Comparison of ENCODE assay signal across 20 cellular contexts in the genomic region with DNA sequence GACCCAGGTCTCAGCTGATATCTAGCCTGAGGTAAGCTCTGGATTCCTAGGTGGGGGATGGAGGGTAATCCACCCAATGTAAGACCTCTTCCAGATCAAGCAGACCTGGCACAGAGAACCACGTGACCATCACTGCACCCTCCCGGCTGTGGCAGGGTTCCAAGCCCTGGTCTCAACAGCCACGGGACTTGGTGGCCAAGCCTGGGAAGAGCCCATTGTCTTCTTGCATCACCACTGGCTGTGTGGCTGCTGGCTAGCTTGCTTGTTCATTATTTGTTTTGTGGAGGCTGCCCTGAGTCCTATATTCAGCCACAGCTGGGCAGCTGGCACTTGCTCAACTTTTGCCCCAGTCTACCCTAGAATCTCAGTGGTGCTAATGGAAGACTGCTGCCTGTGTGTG. TPM values are rescaled to one million over a fixed set of nuclear protein-coding genes. Genes with fewer than 3 reads are reported as not detected.
DNase-seq lines count a peak whose midpoint lies in the region; ATAC-seq lines count a peak whose summit lies in the region.
"Had no signal": no experiment of that assay in that cellular context is flagged by ENCODE, and none has a peak within 500 bp of the region (broad histone marks: within the 10 kb centered on the region; RNA-seq: fewer than 3 reads in every experiment).

No MANE protein-coding gene starts in this region.

- H2BK120ac ChIP-seq in trophoblast cell (ENCODE audit: insufficient read depth, low read length, poor library complexity) = no peak overlapping the region

- intact Hi-C loops in left cardiac atrium (cut with DNase I) = no loop called here

- H2BK5ac ChIP-seq in trophoblast cell (ENCODE audit: low read depth, low read length, poor library complexity) = no peak overlapping the region

- peaks cover 10% of the 10 kb centered on the region for H3K27me3 Mint-ChIP-seq in activated CD8-positive, alpha-beta T cell treated with anti-CD3 and anti-CD28 coated beads, Interleukin-2, amount 10 ng/mL, durations not matched to agents 7 days and 5 days (ENCODE audit: low read depth)

- peak; percentile 94 for DNase-seq in DMS153 treated with DMSO at 0.1 percent for 48 hours (lab: John Stamatoyannopoulos, UW; ENCODE audit: unreplicated experiment)
- DNase-seq in NCI-H2107 treated with DMSO at 0.1 percent for 48 hours (lab: John Stamatoyannopoulos, UW; ENCODE audit: unreplicated experiment) = peak; percentile 88
- peak in 59 of 61 donors; percentile 39 to 94 (median 81) for DNase-seq in caudate nucleus (lab: John Stamatoyannopoulos, UW)
- DNase-seq in trophoblast cell = no peak
- no peak for DNase-seq in activated CD8-positive, alpha-beta T cell treated with anti-CD3 and anti-CD28 coated beads, Interleukin-2, amount 10 ng/mL, durations not matched to agents 7 days and 5 days
- DNase-seq in activated T-cell treated with anti-CD3 and anti-CD28 coated beads, Interleukin-2, amount 50 U/mL, for 48 hours = no peak
- no peak for DNase-seq in left cardiac atrium
- DNase-seq: activated naive CD8-positive, alpha-beta T cell treated with anti-CD3 and anti-CD28 coated beads, Interleukin-2, amount 50 U/mL, for 24 hours; CD8-positive, alpha-beta T cell; effector CD4-positive, alpha-beta T cell; EL; NCI-H2227 treated with DMSO at 0.1 percent for 48 hours; Right ventricle myocardium superior had no signal

- POLR2A ChIA-PET in activated CD8-positive, alpha-beta T cell treated with anti-CD3 and anti-CD28 coated beads, Interleukin-2, amount 10 ng/mL, durations not matched to agents 7 days and 5 days (lab: Charles Lee) = no interaction called here

- no peak overlapping the region for H3K27ac Mint-ChIP-seq in activated CD8-positive, alpha-beta T cell treated with anti-CD3 and anti-CD28 coated beads, Interleukin-2, amount 10 ng/mL, durations not matched to agents 7 days and 5 days
- H3K27ac Mint-ChIP-seq: activated naive CD8-positive, alpha-beta T cell treated with anti-CD3 and anti-CD28 coated beads, Interleukin-2, amount 50 U/mL, for 24 hours; activated T-helper 17 cell treated with anti-CD3 and anti-CD28 coated beads, Interleukin-2, amount 50 U/mL, for 72 hours; CD8-positive, alpha-beta T cell; memory B cell; stimulated activated naive CD8-positive, alpha-beta T cell treated with anti-CD3 and anti-CD28 coated beads, Interleukin-15, Interleukin-2, amounts not matched to agents 100 ng/mL and 50 ng/mL, for 24 hours; T-helper 1 cell treated with Interleukin-12 subunit alpha and Interleukin-12 subunit beta and Interleukin-4 antibody, amounts not matched to agents 30 μg/mL and 1 μg/mL, for 36 hours had no signal

- H3K9me3 Mint-ChIP-seq in activated CD8-positive, alpha-beta T cell treated with anti-CD3 and anti-CD28 coated beads, Interleukin-2, amount 10 ng/mL, durations not matched to agents 7 days and 5 days (ENCODE audit: insufficient read depth) = no peaks in the 10 kb centered on the region
- H3K9me3 Mint-ChIP-seq: activated naive CD8-positive, alpha-beta T cell treated with anti-CD3 and anti-CD28 coated beads, Interleukin-2, amount 50 U/mL, for 24 hours; activated T-helper 17 cell treated with anti-CD3 and anti-CD28 coated beads, Interleukin-2, amount 50 U/mL, for 72 hours; CD8-positive, alpha-beta T cell; stimulated activated naive CD8-positive, alpha-beta T cell treated with anti-CD3 and anti-CD28 coated beads, Interleukin-15, Interleukin-2, amounts not matched to agents 100 ng/mL and 50 ng/mL, for 24 hours; T-helper 1 cell treated with Interleukin-12 subunit alpha and Interleukin-12 subunit beta and Interleukin-4 antibody, amounts not matched to agents 30 μg/mL and 1 μg/mL, for 36 hours had no signal

- no peak for ATAC-seq in activated CD8-positive, alpha-beta T cell treated with anti-CD3 and anti-CD28 coated beads, Interleukin-2, amount 10 ng/mL, durations not matched to agents 7 days and 5 days
- ATAC-seq in HG03521 (IDR thresholded peaks at IDR 0.05; ENCODE audit: unreplicated experiment) = no peak
- ATAC-seq in left cardiac atrium = no peak
- ATAC-seq: activated naive CD8-positive, alpha-beta T cell treated with anti-CD3 and anti-CD28 coated beads, Interleukin-2, amount 50 U/mL, for 24 hours; activated T-helper 17 cell treated with anti-CD3 and anti-CD28 coated beads, Interleukin-2, amount 50 U/mL, for 72 hours; CD8-positive, alpha-beta T cell had no signal

- H2AK5ac ChIP-seq in trophoblast cell (ENCODE audit: low read length) = no peak overlapping the region

- H3K9me3 ChIP-seq in trophoblast cell (ENCODE audit: insufficient read depth, low read depth, low read length) = peaks cover 2% of the 10 kb centered on the region
- H3K9me3 ChIP-seq: esophagus muscularis mucosa had no signal

- H3K36me3 Mint-ChIP-seq in activated CD8-positive, alpha-beta T cell treated with anti-CD3 and anti-CD28 coated beads, Interleukin-2, amount 10 ng/mL, durations not matched to agents 7 days and 5 days (ENCODE audit: low read depth) = no peaks in the 10 kb centered on the region
- H3K36me3 Mint-ChIP-seq: CD8-positive, alpha-beta T cell; memory B cell had no signal

- H4K91ac ChIP-seq in trophoblast cell (ENCODE audit: low read depth, low read length) = no peak overlapping the region

- no peak overlapping the region for H3K4ac ChIP-seq in trophoblast cell (ENCODE audit: low read depth, low read length)

- H3K4me1 ChIP-seq in trophoblast cell (ENCODE audit: control insufficient read depth in 1 of 2, insufficient read depth in 2 of 2, low read length in 2 of 2) = peaks cover 3 to 13% of the 10 kb centered on the region in 2 experiments

- no peak overlapping the region for H3K4me2 ChIP-seq in trophoblast cell (ENCODE audit: low read length)

- no peak overlapping the region for H2AFZ ChIP-seq in trophoblast cell (ENCODE audit: insufficient read depth, low read length, poor library complexity)

- H2BK12ac ChIP-seq in trophoblast cell (ENCODE audit: low read length) = no peak overlapping the region

- no CpG with 5 or more reads among the region's 3 CpGs for WGBS in trophoblast cell (ENCODE audit: extremely low coverage, insufficient coverage, insufficient read length)

- H3K23ac ChIP-seq in trophoblast cell (ENCODE audit: low read length) = no peak overlapping the region

- H3K27me3 ChIP-seq in trophoblast cell (ENCODE audit: insufficient read depth, low read length) = no peaks in the 10 kb centered on the region
- H3K27me3 ChIP-seq: esophagus muscularis mucosa had no signal

- H3K79me2 ChIP-seq in trophoblast cell (ENCODE audit: control insufficient read depth, insufficient read depth, low read length, poor library complexity) = no peaks in the 10 kb centered on the region

- H3K79me1 ChIP-seq in trophoblast cell (ENCODE audit: low read length) = no peaks in the 10 kb centered on the region

- no peak overlapping the region for H3K14ac ChIP-seq in trophoblast cell (ENCODE audit: low read length)

- no peak overlapping the region for H3K4me3 Mint-ChIP-seq in activated CD8-positive, alpha-beta T cell treated with anti-CD3 and anti-CD28 coated beads, Interleukin-2, amount 10 ng/mL, durations not matched to agents 7 days and 5 days
- H3K4me3 Mint-ChIP-seq: activated naive CD8-positive, alpha-beta T cell treated with anti-CD3 and anti-CD28 coated beads, Interleukin-2, amount 50 U/mL, for 24 hours; activated T-helper 17 cell treated with anti-CD3 and anti-CD28 coated beads, Interleukin-2, amount 50 U/mL, for 72 hours; CD8-positive, alpha-beta T cell; memory B cell; stimulated activated naive CD8-positive, alpha-beta T cell treated with anti-CD3 and anti-CD28 coated beads, Interleukin-15, Interleukin-2, amounts not matched to agents 100 ng/mL and 50 ng/mL, for 24 hours; T-helper 1 cell treated with Interleukin-12 subunit alpha and Interleukin-12 subunit beta and Interleukin-4 antibody, amounts not matched to agents 30 μg/mL and 1 μg/mL, for 36 hours had no signal

- H3K4me1 Mint-ChIP-seq in activated CD8-positive, alpha-beta T cell treated with anti-CD3 and anti-CD28 coated beads, Interleukin-2, amount 10 ng/mL, durations not matched to agents 7 days and 5 days (ENCODE audit: low read depth) = no peaks in the 10 kb centered on the region
- H3K4me1 Mint-ChIP-seq: activated naive CD8-positive, alpha-beta T cell treated with anti-CD3 and anti-CD28 coated beads, Interleukin-2, amount 50 U/mL, for 24 hours; activated T-helper 17 cell treated with anti-CD3 and anti-CD28 coated beads, Interleukin-2, amount 50 U/mL, for 72 hours had no signal

- peak overlapping the region; percentile 10 for H3K4me3 ChIP-seq in trophoblast cell (ENCODE audit: low read depth, low read length)
- H3K4me3 ChIP-seq: esophagus muscularis mucosa had no signal

- H3K18ac ChIP-seq in trophoblast cell (ENCODE audit: low read length) = no peak overlapping the region

- CTCF ChIA-PET in activated CD8-positive, alpha-beta T cell treated with anti-CD3 and anti-CD28 coated beads, Interleukin-2, amount 10 ng/mL, durations not matched to agents 7 days and 5 days (lab: Charles Lee) = no interaction called here

- no peak overlapping the region for H3K9ac ChIP-seq in trophoblast cell (ENCODE audit: low read length)

- H3K27ac ChIP-seq in caudate nucleus (ENCODE audit: low read depth, low read length) (peak overlapping the region; percentile 83), trophoblast cell (ENCODE audit: low read depth, low read length) (no peak overlapping the region)
- H3K27ac ChIP-seq: HL-60 had no signal

- no peak overlapping the region for H4K12ac ChIP-seq in trophoblast cell (ENCODE audit: low read depth, low read length)

- H4K8ac ChIP-seq in trophoblast cell (ENCODE audit: low read depth, low read length) = no peak overlapping the region

- no peaks in the 10 kb centered on the region for H3K36me3 ChIP-seq in trophoblast cell (ENCODE audit: control insufficient read depth in 1 of 2, insufficient read depth in 2 of 2, low read length in 2 of 2)
- H3K36me3 ChIP-seq: esophagus muscularis mucosa had no signal

RNA-seq across cellular contexts. Expression of gene NFASC, which starts 24.1 kb away (rescaled TPM):
- 2.3 TPM in 2 replicates for polyA plus RNA-seq in trophoblast cell (2013)
- under 1 TPM in 1 of 2 experiments, not detected in 1; 0.32 TPM for total RNA-seq in activated CD8-positive, alpha-beta T cell treated with anti-CD3 and anti-CD28 coated beads, Interleukin-2, amount 10 ng/mL, durations not matched to agents 7 days and 5 days
- total RNA-seq in left cardiac atrium = 10 to 100 TPM; 40.6 to 57.7 TPM
- total RNA-seq: CD8-positive, alpha-beta T cell had no signal

Comparison
In these comparisons a context has a peak if more than half of its experiments do, and no peak if none do; other contexts are left out.
1. DNase-seq: peak in DMS153 treated with DMSO at 0.1 percent for 48 hours (single experiment), NCI-H2107 treated with DMSO at 0.1 percent for 48 hours (single experiment) and caudate nucleus (59 of 61); none in trophoblast cell (0 of 2), activated CD8-positive, alpha-beta T cell treated with anti-CD3 and anti-CD28 coated beads, Interleukin-2, amount 10 ng/mL, durations not matched to agents 7 days and 5 days (single experiment), activated T-cell treated with anti-CD3 and anti-CD28 coated beads, Interleukin-2, amount 50 U/mL, for 48 hours (0 of 2) and left cardiac atrium (single experiment).
2. RNA of gene NFASC, which starts 24.1 kb away (total RNA-seq): 40.6 to 57.7 TPM in left cardiac atrium; 0.32 TPM in activated CD8-positive, alpha-beta T cell treated with anti-CD3 and anti-CD28 coated beads, Interleukin-2, amount 10 ng/mL, durations not matched to agents 7 days and 5 days; every median in the first group is over 10 times any median in the second.